14 cellular contexts compared by ENCODE assay signal in genomic region chr22:29872145-29872893, GRCh38. TPM values are rescaled to one million over a fixed set of nuclear protein-coding genes. Genes with fewer than 3 reads are reported as not detected.
A peak's percentile ranks its signal among the peaks of the same experiment; 100 is the strongest.
DNase-seq lines count a peak whose midpoint lies in the region; ATAC-seq, FAIRE-seq and TF ChIP-seq lines count a peak whose summit lies in the region.
"Had no signal": no experiment of that assay in that cellular context is flagged by ENCODE, and none has a peak within 500 bp of the region (broad histone marks: within the 10 kb centered on the region; RNA-seq: fewer than 3 reads in every experiment).

No MANE protein-coding gene starts in this region.

- no peak overlapping the region for H3K4me3 ChIP-seq in H7 (ENCODE audit: insufficient read depth, low read depth, low read length)
- peak overlapping the region; percentile 26 to 47 for H3K4me3 ChIP-seq in neutrophil (ENCODE audit: low read depth in 1 of 2, low read length in 1 of 2)

- no peak for TF ChIP-seq POLR2A in H54 (IDR thresholded peaks at IDR 0.05; ENCODE audit: low read depth, low read length)

- intact Hi-C loops in left ventricle myocardium superior (cut with micrococcal nuclease) = no loop called here

- DNase-seq in H7 (peak; percentile 28), RPMI8226 (peak; percentile 16), left ventricle myocardium superior (peak; percentile 48), NOMO-1 (lab: John Stamatoyannopoulos, UW; ENCODE audit: unreplicated experiment in 2 of 2) (no peak), H54 (ENCODE audit: insufficient read length, low spot score) (no peak), DMS79 (lab: John Stamatoyannopoulos, UW) (no peak)
- no peak for DNase-seq in activated effector memory CD4-positive, alpha-beta T cell treated with Interleukin-2 at 50 U/mL for 16 hours
- DNase-seq: activated CD4-positive, alpha-beta T cell treated with anti-CD3 and anti-CD28 coated beads for 36 hours; activated CD8-positive, alpha-beta memory T cell treated with anti-CD3 and anti-CD28 coated beads, Interleukin-2, amount 50 U/mL, for 4 hours; activated naive CD4-positive, alpha-beta T cell treated with anti-CD3 and anti-CD28 coated beads, Interleukin-2, amount 10 ng/mL, durations not matched to agents 7 days and 5 days; SHP77 had no signal

- no peak for FAIRE-seq in H54 (lab: Jason Lieb, UNC)
- FAIRE-seq: D721Med, GM18507 had no signal

- H3K27ac ChIP-seq in neutrophil = peak overlapping the region; percentile 91

- H3K36me3 ChIP-seq in H7 (replicated peaks; ENCODE audit: control insufficient read depth, insufficient read depth, low read length) (no peaks in the 10 kb centered on the region), neutrophil (no peaks in the 10 kb centered on the region)

- H3K27me3 ChIP-seq in H7 (ENCODE audit: control insufficient read depth, insufficient read depth, low read length) = no peaks in the 10 kb centered on the region
- H3K27me3 ChIP-seq in neutrophil = no peaks in the 10 kb centered on the region

- no peaks in the 10 kb centered on the region for H3K9me3 ChIP-seq in neutrophil

- no peak for TF ChIP-seq CTCF in neutrophil (IDR thresholded peaks at IDR 0.05)

- ATAC-seq in left ventricle myocardium superior = peak; percentile 94
- ATAC-seq: activated CD4-positive, alpha-beta T cell treated with anti-CD3 and anti-CD28 coated beads for 36 hours had no signal

- H3K4me1 ChIP-seq in neutrophil (ENCODE audit: control insufficient read depth in 1 of 2, insufficient read depth in 1 of 2, low read depth in 1 of 2, low read length in 1 of 2) = peaks cover 32 to 36% of the 10 kb centered on the region in 2 experiments

RNA-seq across cellular contexts. Expression of gene MTMR3, which starts 10.7 kb away (rescaled TPM):
- total RNA-seq in H7 (2014; rRNA removed; shearing (Covaris generic)) = 16.7 and 19.6 TPM in 2 replicates
- 23.6 TPM for total RNA-seq in left ventricle myocardium superior

RNA-seq across cellular contexts. Expression of gene ASCC2, which starts 34.2 kb away (rescaled TPM):
- 26.7 and 27.2 TPM in 2 replicates for total RNA-seq in H7 (2014; rRNA removed; shearing (Covaris generic))
- total RNA-seq in left ventricle myocardium superior = 31.5 TPM

Comparison
In these comparisons a context has a peak if more than half of its experiments do, and no peak if none do; other contexts are left out.
1. DNase-seq: peak in H7 (single experiment), RPMI8226 (single experiment) and left ventricle myocardium superior (single experiment); none in NOMO-1 (0 of 2), activated effector memory CD4-positive, alpha-beta T cell treated with Interleukin-2 at 50 U/mL for 16 hours (single experiment), H54 (single experiment) and DMS79 (single experiment).